ENCODE assay signal across 12 cellular contexts in the genomic region with DNA sequence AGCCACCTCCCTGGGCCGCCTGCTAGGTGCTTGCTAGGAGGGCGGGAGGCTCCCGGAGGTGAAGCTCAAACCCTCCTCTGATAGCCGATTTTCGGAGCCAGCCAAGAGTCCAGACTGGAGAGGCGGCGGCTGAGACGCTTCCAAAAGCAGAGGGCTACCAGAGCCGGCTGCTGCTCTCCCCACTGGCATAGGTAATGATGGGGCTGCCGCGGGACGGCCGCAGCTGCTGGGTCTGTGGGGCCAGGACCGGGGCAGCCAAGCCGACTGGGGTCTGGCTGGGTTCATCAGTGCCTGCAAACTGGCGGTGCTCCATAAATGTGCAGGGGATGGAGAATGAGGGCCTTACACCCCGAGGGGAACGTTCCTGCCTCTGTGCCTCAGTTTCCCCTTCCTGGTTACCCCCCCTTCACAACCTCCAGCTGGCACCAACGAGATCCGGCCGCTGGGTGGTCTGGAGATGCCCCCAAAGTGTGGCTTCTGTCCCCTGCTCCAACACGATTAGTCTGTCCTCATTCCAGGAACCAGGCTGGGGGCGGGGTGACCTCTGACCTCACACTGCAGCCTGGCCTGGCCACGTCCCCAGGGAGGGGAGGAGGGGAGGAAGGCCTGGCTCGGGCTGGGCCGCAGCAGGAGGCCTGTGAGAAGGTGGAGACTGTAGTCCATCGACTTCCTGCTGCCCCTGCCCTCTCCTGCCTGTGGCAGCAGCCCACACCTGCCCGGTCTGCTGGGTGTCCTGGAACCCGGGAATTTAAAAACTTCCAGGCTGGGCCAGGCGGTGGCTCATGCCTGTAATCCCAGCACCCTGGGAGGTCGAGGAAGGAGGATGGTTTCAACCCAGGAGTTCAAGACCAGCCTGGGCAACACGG. TPM values are rescaled to one million over a fixed set of nuclear protein-coding genes. Genes with fewer than 3 reads are reported as not detected.
DNase-seq lines count a peak whose midpoint lies in the region; ATAC-seq lines count a peak whose summit lies in the region.
"Had no signal": no experiment of that assay in that cellular context is flagged by ENCODE, and none has a peak within 500 bp of the region (broad histone marks: within the 10 kb centered on the region; RNA-seq: fewer than 3 reads in every experiment).

No MANE protein-coding gene starts in this region.

- H3K27ac ChIP-seq in SJCRH30 (no peak overlapping the region), caudate nucleus (ENCODE audit: low read depth, low read length) (no peak overlapping the region)

- no peak overlapping the region for H3K4me3 ChIP-seq in SJCRH30

- ATAC-seq in left lobe of liver: peak; percentile 68
- ATAC-seq: activated T-helper 17 cell treated with anti-CD3 and anti-CD28 coated beads, Interleukin-2, amount 50 U/mL, for 72 hours had no signal

- H3K9me3 ChIP-seq in SJCRH30 (replicated peaks): no peaks in the 10 kb centered on the region

- DNase-seq in ELF-1 (ENCODE audit: low read depth, low spot score) (peak; percentile 95), SJCRH30 (peak; percentile 56 to 60), left lobe of liver (ENCODE audit: low spot score) (peak; percentile 77), NCI-H748 (lab: John Stamatoyannopoulos, UW; ENCODE audit: unreplicated experiment) (no peak), caudate nucleus (lab: John Stamatoyannopoulos, UW) (no peak), GM19238 (ENCODE audit: insufficient read length, low spot score) (no peak)
- DNase-seq: activated CD4-positive, CD25-positive, alpha-beta regulatory T cell; C1 segment of cervical spinal cord; NCI-H187 treated with DMSO at 0.1 percent for 48 hours; stimulated activated CD4-positive, alpha-beta T cell treated with anti-CD3 and anti-CD28 coated beads, Interleukin-15, amount 100 ng/mL, for 24 hours; stimulated activated naive CD4-positive, alpha-beta T cell had no signal

- no peaks in the 10 kb centered on the region for H3K36me3 ChIP-seq in SJCRH30

- no peaks in the 10 kb centered on the region for H3K27me3 ChIP-seq in SJCRH30

- peaks cover 12% of the 10 kb centered on the region for H3K4me1 ChIP-seq in SJCRH30

RNA-seq across cellular contexts. Expression of a gene that starts 3.8 kb away (rescaled TPM):
- 47.5 and 58.9 TPM in 2 replicates for total RNA-seq in SJCRH30 (2014; rRNA removed; shearing (Covaris generic))
- 34.7 TPM for total RNA-seq in left lobe of liver

RNA-seq across cellular contexts. Expression of a gene that starts 19.9 kb away (rescaled TPM):
- not detected in 2 replicates for total RNA-seq in SJCRH30 (2014; rRNA removed; shearing (Covaris generic))
- not detected for total RNA-seq in left lobe of liver

RNA-seq across cellular contexts. Expression of a gene that starts 40.6 kb away (rescaled TPM):
- 61.0 and 66.8 TPM in 2 replicates for total RNA-seq in SJCRH30 (2014; rRNA removed; shearing (Covaris generic))
- 117 TPM for total RNA-seq in left lobe of liver

RNA-seq across cellular contexts. Expression of a gene that starts 41.0 kb away (rescaled TPM):
- total RNA-seq in SJCRH30 (2014; rRNA removed; shearing (Covaris generic)): not detected in 2 replicates
- not detected for total RNA-seq in left lobe of liver
- total RNA-seq: activated T-helper 17 cell treated with anti-CD3 and anti-CD28 coated beads, Interleukin-2, amount 50 U/mL, for 72 hours had no signal

RNA-seq across cellular contexts. Expression of a gene that starts 46.0 kb away (rescaled TPM):
- 87.2 and 91.4 TPM in 2 replicates for total RNA-seq in SJCRH30 (2014; rRNA removed; shearing (Covaris generic))
- 23.2 TPM for total RNA-seq in left lobe of liver

Comparison
In these comparisons a context has a peak if more than half of its experiments do, and no peak if none do; other contexts are left out.
1. DNase-seq: peak in ELF-1 (single experiment), SJCRH30 (2 of 2) and left lobe of liver (single experiment); none in NCI-H748 (single experiment), caudate nucleus (0 of 61) and GM19238 (single experiment).